In the genomic region with DNA sequence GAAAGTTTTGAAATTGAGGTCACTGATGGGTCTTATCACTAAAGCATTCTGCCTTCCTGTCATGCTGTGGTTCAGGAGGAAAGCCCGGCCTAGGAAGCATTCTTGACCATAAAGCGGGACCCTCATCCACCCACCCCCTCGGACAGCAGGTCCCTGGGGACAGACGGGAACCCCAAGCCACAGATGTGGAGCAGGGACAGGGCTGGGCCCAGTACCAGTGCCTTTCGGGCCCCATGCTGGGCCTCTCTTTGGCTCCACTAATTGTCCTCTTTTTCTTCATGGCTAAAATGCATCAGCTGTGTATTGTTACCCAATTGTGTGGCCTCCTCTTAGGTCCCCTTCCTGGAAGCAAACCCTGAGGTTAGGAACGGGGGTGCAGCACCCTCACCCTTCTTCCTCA, we compare ENCODE assay signal across 22 cellular contexts.
"Had no signal": no experiment of that assay in that cellular context is flagged by ENCODE, and none has a peak within 500 bp of the region (broad histone marks: within the 10 kb centered on the region; RNA-seq: fewer than 3 reads in every experiment).

No MANE protein-coding gene starts in this region.

- H3K27me3 ChIP-seq: body of pancreas, cardiac muscle cell, foreskin keratinocyte, ovary, right atrium auricular region, testis, upper lobe of right lung had no signal

- H3K4me3 ChIP-seq: body of pancreas, cardiac muscle cell, lower lobe of right lung, ovary, psoas muscle, right atrium auricular region, SJCRH30, testis, upper lobe of right lung had no signal

- H3K36me3 ChIP-seq: cardiac muscle cell, lower lobe of right lung, ovary, right atrium auricular region, SJCRH30, upper lobe of right lung had no signal

- DNase-seq: activated B cell treated with CpG ODN at 0.5 μM for 24 hours; activated CD4-positive, alpha-beta T cell treated with anti-CD3 and anti-CD28 coated beads for 36 hours; activated CD4-positive, alpha-beta T cell treated with anti-CD3 and anti-CD28 coated beads, Interleukin-2, amount 50 U/mL, for 4 hours; activated CD8-positive, alpha-beta memory T cell treated with anti-CD3 and anti-CD28 coated beads for 24 hours; activated gamma-delta T cell treated with Interleukin-2 at 50 U/mL for 16 hours; body of pancreas; effector CD8-positive, alpha-beta T cell; foreskin keratinocyte; mesendoderm; naive B cell; SJCRH30; stimulated activated CD4-positive, alpha-beta T cell treated with anti-CD3 and anti-CD28 coated beads, Interleukin-15, amount 100 ng/mL, for 24 hours; stimulated activated CD4-positive, alpha-beta T cell treated with anti-CD3 and anti-CD28 coated beads, Interleukin-2, amount 100 ng/mL, for 48 hours; stimulated activated naive CD4-positive, alpha-beta T cell; T-helper 9 cell; upper lobe of right lung had no signal

- H3K9me3 ChIP-seq: body of pancreas, lower lobe of right lung, ovary, psoas muscle, right atrium auricular region, SJCRH30, testis, upper lobe of right lung had no signal

- H3K27ac ChIP-seq: body of pancreas, cardiac muscle cell, foreskin keratinocyte, ovary, psoas muscle, right atrium auricular region, SJCRH30, testis, upper lobe of right lung had no signal

- H3K4me1 ChIP-seq: body of pancreas, foreskin keratinocyte, psoas muscle, SJCRH30, upper lobe of right lung had no signal
